In the genomic region with DNA sequence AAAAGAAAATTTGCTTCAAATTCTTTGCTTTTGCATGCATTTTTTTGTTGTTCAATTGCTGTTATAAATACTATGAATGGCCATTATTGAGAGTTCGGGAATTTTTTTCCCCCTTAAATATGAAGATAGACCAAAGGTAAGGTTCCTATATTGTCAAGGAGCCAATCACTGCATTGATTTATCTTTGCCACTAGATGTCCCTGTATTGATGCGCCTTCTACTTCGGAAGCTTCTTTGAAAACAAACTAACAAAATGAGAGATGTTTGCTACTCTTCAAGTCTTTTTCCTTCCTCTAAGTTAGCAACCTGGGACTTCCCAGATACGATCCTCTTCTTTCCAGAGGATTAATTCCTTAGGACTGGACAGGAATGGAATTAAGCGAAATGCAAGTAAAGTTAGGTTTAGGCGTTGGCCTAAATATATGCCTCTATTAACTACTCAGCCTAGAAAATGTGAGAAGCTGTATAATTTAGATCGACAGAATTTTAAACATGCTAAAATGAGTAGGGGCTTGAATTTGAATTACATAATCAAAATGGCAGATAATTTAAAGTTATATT, we compare ENCODE assay signal across 9 cellular contexts.
DNase-seq lines count a peak whose midpoint lies in the region; ATAC-seq, FAIRE-seq and TF ChIP-seq lines count a peak whose summit lies in the region.
"Had no signal": no experiment of that assay in that cellular context is flagged by ENCODE, and none has a peak within 500 bp of the region (broad histone marks: within the 10 kb centered on the region; RNA-seq: fewer than 3 reads in every experiment).

No MANE protein-coding gene starts in this region.

- no TSS peak for BruUV-seq in HepG2 (replicated peaks; lab: Mats Ljungman, UMichigan)

- H3K9me3 Mint-ChIP-seq in activated naive CD8-positive, alpha-beta T cell (ENCODE audit: low read depth): peaks cover 9% of the 10 kb centered on the region
- H3K9me3 Mint-ChIP-seq in activated naive CD8-positive, alpha-beta T cell treated with anti-CD3 and anti-CD28 coated beads, Interleukin-2, amount 50 U/mL, for 24 hours: peaks cover 20% of the 10 kb centered on the region

- H3K36me3 ChIP-seq in HepG2 (replicated peaks in 1 of 2; ENCODE audit: control insufficient read depth in 1 of 2, insufficient read depth in 2 of 2, low read length in 2 of 2): no peaks in the 10 kb centered on the region

- TF ChIP-seq RAD21 in HepG2 (CRISPR knock-in tag; IDR thresholded peaks at IDR 0.05): no peak

- peaks cover 7% of the 10 kb centered on the region for H3K4me1 Mint-ChIP-seq in activated naive CD8-positive, alpha-beta T cell (ENCODE audit: low read depth)
- H3K4me1 Mint-ChIP-seq in activated naive CD8-positive, alpha-beta T cell treated with anti-CD3 and anti-CD28 coated beads, Interleukin-2, amount 50 U/mL, for 24 hours: peaks cover 12% of the 10 kb centered on the region

- H3K27ac Mint-ChIP-seq in activated naive CD8-positive, alpha-beta T cell: peak overlapping the region; percentile 28
- no peak overlapping the region for H3K27ac Mint-ChIP-seq in activated naive CD8-positive, alpha-beta T cell treated with anti-CD3 and anti-CD28 coated beads, Interleukin-2, amount 50 U/mL, for 24 hours

- H3K79me2 ChIP-seq in HepG2 (ENCODE audit: insufficient read depth, low read length): no peaks in the 10 kb centered on the region

- 13% methylated on average over 7 of the region's 7 CpGs for WGBS in HepG2 (ENCODE audit: low lambda C conversion rate)

- DNase-seq in activated naive CD8-positive, alpha-beta T cell treated with anti-CD3 and anti-CD28 coated beads, Interleukin-2, amount 50 U/mL, for 24 hours: no peak
- peak; percentile 18 for DNase-seq in NCI-H1105 (lab: John Stamatoyannopoulos, UW)
- DNase-seq in astrocyte of the hippocampus (ENCODE audit: low read depth, low spot score): peak; percentile 63
- DNase-seq in HepG2 (ENCODE audit: low spot score): no peak
- DNase-seq in amygdala (lab: John Stamatoyannopoulos, UW): no peak
- DNase-seq in GM19240 (ENCODE audit: insufficient read length, low spot score): no peak

- H3K27me3 ChIP-seq in HepG2 (ENCODE audit: control insufficient read depth in 1 of 2, insufficient read depth in 2 of 2, low read length in 2 of 2): no peaks in the 10 kb centered on the region

- H3K27ac ChIP-seq in HepG2 (ENCODE audit: extremely low read length, insufficient read depth, low read length): no peak overlapping the region

- no peak overlapping the region for H3K4me3 Mint-ChIP-seq in activated naive CD8-positive, alpha-beta T cell
- H3K4me3 Mint-ChIP-seq in activated naive CD8-positive, alpha-beta T cell treated with anti-CD3 and anti-CD28 coated beads, Interleukin-2, amount 50 U/mL, for 24 hours: no peak overlapping the region

- no peak overlapping the region for H3K4me3 ChIP-seq in HepG2 (replicated peaks in 1 of 3; ENCODE audit: insufficient read depth in 1 of 3, low read depth in 2 of 3, low read length in 3 of 3)

- intact Hi-C loops in HepG2 (cut with micrococcal nuclease; ENCODE audit: unreplicated experiment): loop anchor here (5.0 to 10.0 kb wide), 2 partner anchors 137 to 620 kb away; no protein-coding TSS in a partner anchor

- no peak overlapping the region for H3K9ac ChIP-seq in HepG2 (ENCODE audit: insufficient read depth, low read depth, low read length)

- H3K4me2 ChIP-seq in HepG2 (ENCODE audit: low read depth, low read length): no peak overlapping the region

- TF ChIP-seq EP300 in HepG2 (IDR thresholded peaks at IDR 0.05; ENCODE audit: low read depth in 2 of 2, low read length in 2 of 2) (no peak), HepG2 (CRISPR knock-in tag; IDR thresholded peaks at IDR 0.05; ENCODE audit: borderline replicate concordance) (no peak)

- no peak overlapping the region for H2AFZ ChIP-seq in HepG2 (ENCODE audit: low read length)

- peaks cover 2% of the 10 kb centered on the region for H3K36me3 Mint-ChIP-seq in activated naive CD8-positive, alpha-beta T cell
- peaks cover 6% of the 10 kb centered on the region for H3K36me3 Mint-ChIP-seq in activated naive CD8-positive, alpha-beta T cell treated with anti-CD3 and anti-CD28 coated beads, Interleukin-2, amount 50 U/mL, for 24 hours (ENCODE audit: low read depth)

- no peak for ATAC-seq in activated naive CD8-positive, alpha-beta T cell treated with anti-CD3 and anti-CD28 coated beads, Interleukin-2, amount 50 U/mL, for 24 hours
- ATAC-seq in HepG2 (peak; percentile 49; the same call in 1 of the 3 replicates), GM18861 (IDR thresholded peaks at IDR 0.05; ENCODE audit: unreplicated experiment) (no peak)

- peak; percentile 62 for TF ChIP-seq CTCF in HepG2 (CRISPR knock-in tag; IDR thresholded peaks at IDR 0.05)

- H4K20me1 ChIP-seq in HepG2 (ENCODE audit: insufficient read depth, low read length): no peaks in the 10 kb centered on the region

- H3K4me1 ChIP-seq in HepG2 (ENCODE audit: insufficient read depth, low read length): no peaks in the 10 kb centered on the region

- POLR2A ChIA-PET in HepG2 (lab: Yijun Ruan, JAX): no interaction called here

- H3K27me3 Mint-ChIP-seq in activated naive CD8-positive, alpha-beta T cell: no peaks in the 10 kb centered on the region
- no peaks in the 10 kb centered on the region for H3K27me3 Mint-ChIP-seq in activated naive CD8-positive, alpha-beta T cell treated with anti-CD3 and anti-CD28 coated beads, Interleukin-2, amount 50 U/mL, for 24 hours

- no peak for FAIRE-seq in HepG2 (lab: Jason Lieb, UNC)
- FAIRE-seq: G401.6 had no signal

- CTCF ChIA-PET in HepG2 (lab: Yijun Ruan, JAX; ENCODE audit: low intra/inter-chr PET ratio, low total read pairs): interaction anchor here (0.8 kb wide), 1 partner anchor 1412 kb away, joined by 4 read pairs; no protein-coding TSS in a partner anchor

- H3K9me3 ChIP-seq in HepG2 (ENCODE audit: low read length): peaks cover 15% of the 10 kb centered on the region

- no peak for TF ChIP-seq POLR2A in HepG2 (IDR thresholded peaks at IDR 0.05; ENCODE audit: insufficient read depth in 1 of 2, low read depth in 2 of 2, low read length in 2 of 2)

- in situ Hi-C loops in HepG2 (cut with HindIII; ENCODE audit: extremely low pct_ligation_motif_present, low pct_unique_long_range_greater_than_20kb): no loop called here

TF ChIP-seq in HepG2, 621 proteins besides CTCF, POLR2A, EP300 and RAD21:
- TF ChIP-seq STAG1 (CRISPR knock-in tag; IDR thresholded peaks at IDR 0.05) (peak; percentile 59), SMC3 (IDR thresholded peaks at IDR 0.05; ENCODE audit: low read length) (peak; percentile 30; the same call in 1 of the 2 replicates)
- TF ChIP-seq, protein P1, sequence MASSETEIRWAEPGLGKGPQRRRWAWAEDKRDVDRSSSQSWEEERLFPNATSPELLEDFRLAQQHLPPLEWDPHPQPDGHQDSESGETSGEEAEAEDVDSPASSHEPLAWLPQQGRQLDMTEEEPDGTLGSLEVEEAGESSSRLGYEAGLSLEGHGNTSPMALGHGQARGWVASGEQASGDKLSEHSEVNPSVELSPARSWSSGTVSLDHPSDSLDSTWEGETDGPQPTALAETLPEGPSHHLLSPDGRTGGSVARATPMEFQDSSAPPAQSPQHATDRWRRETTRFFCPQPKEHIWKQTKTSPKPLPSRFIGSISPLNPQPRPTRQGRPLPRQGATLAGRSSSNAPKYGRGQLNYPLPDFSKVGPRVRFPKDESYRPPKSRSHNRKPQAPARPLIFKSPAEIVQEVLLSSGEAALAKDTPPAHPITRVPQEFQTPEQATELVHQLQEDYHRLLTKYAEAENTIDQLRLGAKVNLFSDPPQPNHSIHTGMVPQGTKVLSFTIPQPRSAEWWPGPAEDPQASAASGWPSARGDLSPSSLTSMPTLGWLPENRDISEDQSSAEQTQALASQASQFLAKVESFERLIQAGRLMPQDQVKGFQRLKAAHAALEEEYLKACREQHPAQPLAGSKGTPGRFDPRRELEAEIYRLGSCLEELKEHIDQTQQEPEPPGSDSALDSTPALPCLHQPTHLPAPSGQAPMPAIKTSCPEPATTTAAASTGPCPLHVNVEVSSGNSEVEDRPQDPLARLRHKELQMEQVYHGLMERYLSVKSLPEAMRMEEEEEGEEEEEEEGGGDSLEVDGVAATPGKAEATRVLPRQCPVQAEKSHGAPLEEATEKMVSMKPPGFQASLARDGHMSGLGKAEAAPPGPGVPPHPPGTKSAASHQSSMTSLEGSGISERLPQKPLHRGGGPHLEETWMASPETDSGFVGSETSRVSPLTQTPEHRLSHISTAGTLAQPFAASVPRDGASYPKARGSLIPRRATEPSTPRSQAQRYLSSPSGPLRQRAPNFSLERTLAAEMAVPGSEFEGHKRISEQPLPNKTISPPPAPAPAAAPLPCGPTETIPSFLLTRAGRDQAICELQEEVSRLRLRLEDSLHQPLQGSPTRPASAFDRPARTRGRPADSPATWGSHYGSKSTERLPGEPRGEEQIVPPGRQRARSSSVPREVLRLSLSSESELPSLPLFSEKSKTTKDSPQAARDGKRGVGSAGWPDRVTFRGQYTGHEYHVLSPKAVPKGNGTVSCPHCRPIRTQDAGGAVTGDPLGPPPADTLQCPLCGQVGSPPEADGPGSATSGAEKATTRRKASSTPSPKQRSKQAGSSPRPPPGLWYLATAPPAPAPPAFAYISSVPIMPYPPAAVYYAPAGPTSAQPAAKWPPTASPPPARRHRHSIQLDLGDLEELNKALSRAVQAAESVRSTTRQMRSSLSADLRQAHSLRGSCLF (CRISPR knock-in tag; IDR thresholded peaks at IDR 0.05; ENCODE audit: borderline replicate concordance): no peak

Comparison
In these comparisons a context has a peak if more than half of its experiments do, and no peak if none do; other contexts are left out.
1. DNase-seq: peak in NCI-H1105 (single experiment) and astrocyte of the hippocampus (single experiment); none in activated naive CD8-positive, alpha-beta T cell treated with anti-CD3 and anti-CD28 coated beads, Interleukin-2, amount 50 U/mL, for 24 hours (single experiment), HepG2 (single experiment), amygdala (0 of 56) and GM19240 (single experiment).